16 cellular contexts compared by ENCODE assay signal in genomic region chr6:106220485-106220884, GRCh38.
A peak's percentile ranks its signal among the peaks of the same experiment; 100 is the strongest.
DNase-seq lines count a peak whose midpoint lies in the region; ATAC-seq, FAIRE-seq and TF ChIP-seq lines count a peak whose summit lies in the region.
"Had no signal": no experiment of that assay in that cellular context is flagged by ENCODE, and none has a peak within 500 bp of the region (broad histone marks: within the 10 kb centered on the region; RNA-seq: fewer than 3 reads in every experiment).

No MANE protein-coding gene starts in this region.

- H2AFZ ChIP-seq in GM12878 (ENCODE audit: control insufficient read depth, low read depth, low read length) = no peak overlapping the region

- DNase-seq in GM12878 (ENCODE audit: low read depth, low spot score) (peak; percentile 13), T1000 (lab: John Stamatoyannopoulos, UW) (no peak)
- DNase-seq in effector memory CD4-positive, alpha-beta T cell = no peak
- DNase-seq: activated CD8-positive, alpha-beta memory T cell treated with anti-CD3 and anti-CD28 coated beads for 24 hours; activated effector memory CD4-positive, alpha-beta T cell treated with Interleukin-2 at 50 U/mL for 16 hours; foreskin keratinocyte; NCI-H82; ovary; stimulated activated CD4-positive, alpha-beta T cell treated with anti-CD3 and anti-CD28 coated beads, Interleukin-4, amount 100 ng/mL, for 4 hours had no signal

- TF ChIP-seq POLR2A in GM12878 (IDR thresholded peaks at IDR 0.05; ENCODE audit: low read depth, low read length) = no peak

- H3K27ac ChIP-seq in GM12878 (ENCODE audit: control insufficient read depth, insufficient read depth) = peak overlapping the region; percentile 48; the same call in 1 of the 2 replicates
- H3K27ac ChIP-seq in effector memory CD4-positive, alpha-beta T cell (ENCODE audit: insufficient read depth, low read length, poor library complexity, severe bottlenecking) = no peak overlapping the region
- H3K27ac ChIP-seq: ascending aorta, foreskin keratinocyte, ovary had no signal

- no peak overlapping the region for H3K4me3 ChIP-seq in GM12878
- H3K4me3 ChIP-seq in effector memory CD4-positive, alpha-beta T cell (ENCODE audit: insufficient read depth, low read depth, low read length, poor library complexity, severe bottlenecking) = no peak overlapping the region
- H3K4me3 ChIP-seq: ascending aorta, ovary had no signal

- H3K4me1 ChIP-seq in GM12878 (ENCODE audit: control insufficient read depth, insufficient read depth, low read length) = peaks cover 14% of the 10 kb centered on the region
- H3K4me1 ChIP-seq in effector memory CD4-positive, alpha-beta T cell (ENCODE audit: control insufficient read depth, insufficient read depth, low read length, poor library complexity, severe bottlenecking) = no peaks in the 10 kb centered on the region
- H3K4me1 ChIP-seq: ascending aorta had no signal

- 0 out of 2 replicates have a peak overlapping the region, but pooled peaks have one; percentile 13 for H3K4me2 ChIP-seq in GM12878 (ENCODE audit: control insufficient read depth, insufficient read depth)

- TF ChIP-seq RAD21 in GM12878 (IDR thresholded peaks at IDR 0.05; ENCODE audit: insufficient read depth, low read depth, low read length) = no peak

- no peak for TF ChIP-seq CTCF in GM12878 (IDR thresholded peaks at IDR 0.05 in 2 of 3, conservative IDR thresholded peaks at IDR 0.05 in 1 of 3; ENCODE audit: control insufficient read depth in 2 of 3, extremely low read depth in 1 of 3, insufficient read depth in 1 of 3, low read depth in 3 of 3, low read length in 3 of 3)

- H3K36me3 ChIP-seq in GM12878 (ENCODE audit: control insufficient read depth in 2 of 2, insufficient read depth in 2 of 2, low read length in 1 of 2) = no peaks in the 10 kb centered on the region
- no peaks in the 10 kb centered on the region for H3K36me3 ChIP-seq in effector memory CD4-positive, alpha-beta T cell (ENCODE audit: control insufficient read depth, insufficient read depth, low read length)
- H3K36me3 ChIP-seq: ascending aorta, ovary had no signal

- RAD21 ChIA-PET in GM12878 (lab: Charles Lee; ENCODE audit: unreplicated experiment) = interaction anchor here (0.8 to 7.4 kb wide), 16 partner anchors 10 to 790 kb away, joined by 3 to 144 read pairs (median 4); partner anchors contain the start of gene PRDM1

- BruUV-seq in GM12878 (replicated peaks; lab: Mats Ljungman, UMichigan) = no TSS peak

- in situ Hi-C loops in GM12878 (cut with MboI) = loop anchor here (10.0 kb wide), 3 partner anchors 126 to 1136 kb away; no protein-coding TSS in a partner anchor

- no peak overlapping the region for H3K9ac ChIP-seq in GM12878 (ENCODE audit: control insufficient read depth, insufficient read depth, low read length)

- H3K27me3 ChIP-seq in GM12878 (replicated peaks in 1 of 2; ENCODE audit: control insufficient read depth in 2 of 2, insufficient read depth in 2 of 2, low read length in 1 of 2) = no peaks in the 10 kb centered on the region
- H3K27me3 ChIP-seq in effector memory CD4-positive, alpha-beta T cell (replicated peaks; ENCODE audit: control insufficient read depth, insufficient read depth, low read length, poor library complexity, severe bottlenecking) = no peaks in the 10 kb centered on the region
- H3K27me3 ChIP-seq: ascending aorta, foreskin keratinocyte, ovary had no signal

- POLR2A ChIA-PET in GM12878 (lab: Charles Lee) = no interaction called here

- no peaks in the 10 kb centered on the region for H4K20me1 ChIP-seq in GM12878 (ENCODE audit: control insufficient read depth, insufficient read depth)

- intact Hi-C loops in GM12878 (cut with micrococcal nuclease; ENCODE audit: unreplicated experiment) = loop anchor here (5.0 to 10.0 kb wide), 2 partner anchors 53 to 226 kb away; no protein-coding TSS in a partner anchor

- peak in 1 of 2 experiments; percentile 52; a peak in 1 of 4 replicates for TF ChIP-seq EP300 in GM12878 (IDR thresholded peaks at IDR 0.05; ENCODE audit: borderline replicate concordance in 1 of 2, control insufficient read depth in 1 of 2, low read depth in 2 of 2, low read length in 2 of 2)

- FAIRE-seq in GM12878 (lab: Jason Lieb, UNC) = no peak

- H3K9me3 ChIP-seq in GM12878 (replicated peaks; ENCODE audit: control insufficient read depth, insufficient read depth, low read length) = no peaks in the 10 kb centered on the region
- H3K9me3 ChIP-seq in effector memory CD4-positive, alpha-beta T cell (ENCODE audit: control insufficient read depth, low read length) = no peaks in the 10 kb centered on the region
- H3K9me3 ChIP-seq: ascending aorta, ovary had no signal

- no peaks in the 10 kb centered on the region; the same call in 1 of the 2 replicates for H3K79me2 ChIP-seq in GM12878 (ENCODE audit: control insufficient read depth, insufficient read depth, low read length)

- SMC1A ChIA-PET in GM12878 (lab: Charles Lee; ENCODE audit: uncharacterized antibody, unreplicated experiment) = interaction anchor here (1.0 to 8.4 kb wide), 14 partner anchors 8 to 789 kb away, joined by 3 to 159 read pairs (median 26); no protein-coding TSS in a partner anchor

- CTCF ChIA-PET in GM12878 (lab: Yijun Ruan, JAX) = interaction anchor here (0.7 to 10.0 kb wide), 14 partner anchors 8 to 789 kb away, joined by 3 to 169 read pairs (median 16); partner anchors contain the start of gene PRDM1

- ATAC-seq in GM18870 (IDR thresholded peaks at IDR 0.05; ENCODE audit: unreplicated experiment) = peak; percentile 76
- ATAC-seq in GM21526 (IDR thresholded peaks at IDR 0.05; ENCODE audit: low FRiP score, unreplicated experiment) = peak; percentile 69
- ATAC-seq in HG02938 (IDR thresholded peaks at IDR 0.05; ENCODE audit: unreplicated experiment) = peak; percentile 68
- ATAC-seq in GM12878 = peak; percentile 78
- no peak for ATAC-seq in HG03025 (IDR thresholded peaks at IDR 0.05; ENCODE audit: low FRiP score, unreplicated experiment)
- no peak for ATAC-seq in HG03469 (IDR thresholded peaks at IDR 0.05; ENCODE audit: unreplicated experiment)
- ATAC-seq: foreskin keratinocyte, HCT116 had no signal

TF ChIP-seq in GM12878, 131 proteins besides CTCF, POLR2A, EP300 and RAD21 (continues in another document):
- TF ChIP-seq JUNB (IDR thresholded peaks at IDR 0.05) (peak; percentile 65), CREB1 (IDR thresholded peaks at IDR 0.05; ENCODE audit: low read depth) (0 out of 2 replicates have a peak, but pooled peaks have one; percentile 14), SMAD5 (IDR thresholded peaks at IDR 0.05; ENCODE audit: low read depth) (no peak), NFIC (IDR thresholded peaks at IDR 0.05; ENCODE audit: low read depth, low read length) (peak; percentile 70), HCFC1 (IDR thresholded peaks at IDR 0.05; ENCODE audit: low read length) (no peak), RUNX3 (IDR thresholded peaks at IDR 0.05; ENCODE audit: low read length) (peak; percentile 38; the same call in 1 of the 2 replicates), ATF2 (IDR thresholded peaks at IDR 0.05; ENCODE audit: low read length) (peak; percentile 70), REST (IDR thresholded peaks at IDR 0.05; ENCODE audit: low read depth, low read length) (no peak), ZZZ3 (IDR thresholded peaks at IDR 0.05; ENCODE audit: control insufficient read depth, insufficient read length, low read depth) (no peak), SPI1 (IDR thresholded peaks at IDR 0.05; ENCODE audit: borderline replicate concordance, insufficient read depth, low read depth, low read length) (0 out of 2 replicates have a peak, but pooled peaks have one; percentile 25)
- TF ChIP-seq, protein P1, sequence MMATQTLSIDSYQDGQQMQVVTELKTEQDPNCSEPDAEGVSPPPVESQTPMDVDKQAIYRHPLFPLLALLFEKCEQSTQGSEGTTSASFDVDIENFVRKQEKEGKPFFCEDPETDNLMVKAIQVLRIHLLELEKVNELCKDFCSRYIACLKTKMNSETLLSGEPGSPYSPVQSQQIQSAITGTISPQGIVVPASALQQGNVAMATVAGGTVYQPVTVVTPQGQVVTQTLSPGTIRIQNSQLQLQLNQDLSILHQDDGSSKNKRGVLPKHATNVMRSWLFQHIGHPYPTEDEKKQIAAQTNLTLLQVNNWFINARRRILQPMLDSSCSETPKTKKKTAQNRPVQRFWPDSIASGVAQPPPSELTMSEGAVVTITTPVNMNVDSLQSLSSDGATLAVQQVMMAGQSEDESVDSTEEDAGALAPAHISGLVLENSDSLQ (IDR thresholded peaks at IDR 0.05) = 0 out of 2 replicates have a peak, but pooled peaks have one; percentile 36

Comparison
In these comparisons a context has a peak if more than half of its experiments do, and no peak if none do; other contexts are left out.
1. ATAC-seq: peak in GM18870 (single experiment), GM21526 (single experiment), HG02938 (single experiment) and GM12878 (single experiment); none in HG03025 (single experiment) and HG03469 (single experiment).